ENCODE assay signal across 23 cellular contexts in the genomic region with DNA sequence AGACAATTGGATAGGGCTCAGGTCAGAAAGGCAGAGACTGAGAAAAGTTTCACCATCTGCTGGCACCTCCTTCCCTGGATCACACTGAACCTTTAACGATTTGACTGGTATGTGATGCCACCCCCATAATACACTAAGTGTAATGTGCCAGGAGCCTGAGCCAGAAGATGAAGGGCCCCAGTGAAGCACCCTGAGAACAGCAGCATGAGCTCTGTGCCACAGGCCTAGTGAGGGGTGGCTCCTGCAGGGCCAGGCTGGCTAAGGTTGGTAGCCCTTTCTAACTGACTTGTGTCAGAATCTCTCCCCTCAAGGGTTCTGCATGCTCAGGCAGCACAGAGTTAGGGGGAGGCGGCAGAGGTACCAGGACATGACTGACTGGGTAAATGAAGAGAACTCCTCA. TPM values are rescaled to one million over a fixed set of nuclear protein-coding genes. Genes with fewer than 3 reads are reported as not detected.
DNase-seq lines count a peak whose midpoint lies in the region; ATAC-seq, FAIRE-seq and TF ChIP-seq lines count a peak whose summit lies in the region.
"Had no signal": no experiment of that assay in that cellular context is flagged by ENCODE, and none has a peak within 500 bp of the region (broad histone marks: within the 10 kb centered on the region; RNA-seq: fewer than 3 reads in every experiment).

No MANE protein-coding gene starts in this region.

- peaks cover 31% of the 10 kb centered on the region for H3K4me1 Mint-ChIP-seq in nephron progenitor cell
- H3K4me1 Mint-ChIP-seq: CD4-positive, CD25-positive, alpha-beta regulatory T cell; CD8-positive, alpha-beta memory T cell had no signal

- H3K36me3 Mint-ChIP-seq in nephron progenitor cell (ENCODE audit: low read depth) = no peaks in the 10 kb centered on the region
- H3K36me3 Mint-ChIP-seq: CD4-positive, CD25-positive, alpha-beta regulatory T cell; CD8-positive, alpha-beta memory T cell had no signal

- no peak overlapping the region for H3K27ac ChIP-seq in KMS-11
- H3K27ac ChIP-seq: 22Rv1, A549, GM23248, HL-60 had no signal

- H3K27me3 ChIP-seq in KMS-11 (ENCODE audit: insufficient read depth, low read depth) = no peaks in the 10 kb centered on the region
- H3K27me3 ChIP-seq: BE2C had no signal

- H3K9ac ChIP-seq in KMS-11 = no peak overlapping the region
- H3K9ac ChIP-seq: GM23248 had no signal

- TF ChIP-seq CTCF in KMS-11 (conservative IDR thresholded peaks at IDR 0.05; ENCODE audit: low read depth, low read length) (no peak), nephron progenitor cell (IDR thresholded peaks at IDR 0.05) (no peak)

- H3K4me3 Mint-ChIP-seq in nephron progenitor cell = no peak overlapping the region
- H3K4me3 Mint-ChIP-seq: CD4-positive, CD25-positive, alpha-beta regulatory T cell; CD8-positive, alpha-beta memory T cell had no signal

- no peaks in the 10 kb centered on the region for H3K36me3 ChIP-seq in KMS-11 (ENCODE audit: insufficient read depth)
- H3K36me3 ChIP-seq: BE2C, HAP-1 had no signal

- H3K79me2 ChIP-seq in KMS-11 (ENCODE audit: insufficient read depth, low read depth) = no peaks in the 10 kb centered on the region

- no peak overlapping the region for H2AFZ ChIP-seq in KMS-11 (ENCODE audit: low read depth)
- H2AFZ ChIP-seq: GM23248 had no signal

- peaks cover 9% of the 10 kb centered on the region for H3K9me3 Mint-ChIP-seq in nephron progenitor cell
- H3K9me3 Mint-ChIP-seq: CD4-positive, CD25-positive, alpha-beta regulatory T cell had no signal

- peak overlapping the region; percentile 47 for H3K27ac Mint-ChIP-seq in nephron progenitor cell
- H3K27ac Mint-ChIP-seq: CD4-positive, CD25-positive, alpha-beta regulatory T cell; CD8-positive, alpha-beta memory T cell had no signal

- peak overlapping the region; percentile 56 for H3K4me2 ChIP-seq in KMS-11
- H3K4me2 ChIP-seq: A549 had no signal

- no peak for ATAC-seq in HG02885 (IDR thresholded peaks at IDR 0.05; ENCODE audit: poor library complexity, unreplicated experiment)
- ATAC-seq: A549, K562 had no signal

- H3K4me3 ChIP-seq in KMS-11 (IDR thresholded peaks at IDR 0.05; ENCODE audit: insufficient read depth, low read depth, low read length) = peak overlapping the region; percentile 40
- H3K4me3 ChIP-seq: A549, GM23248, HAP-1, K562 had no signal

- H3K4me1 ChIP-seq in KMS-11 (ENCODE audit: low read depth, poor library complexity, severe bottlenecking) = peaks cover 40% of the 10 kb centered on the region
- H3K4me1 ChIP-seq: BE2C, HAP-1 had no signal

- DNase-seq in DMS 273 (lab: John Stamatoyannopoulos, UW; ENCODE audit: unreplicated experiment) (peak; percentile 12), DMS 273 treated with DMSO at 0.1 percent for 48 hours (lab: John Stamatoyannopoulos, UW) (no peak), nephron progenitor cell (no peak), AG08395 (ENCODE audit: low spot score) (no peak), frontal cortex (ENCODE audit: low spot score in 2 of 2) (no peak)
- DNase-seq: BE2C; C1 segment of cervical spinal cord; CD4-positive, CD25-positive, alpha-beta regulatory T cell; CD8-positive, alpha-beta memory T cell; COR-L47; DMS153; DMS79; GDM1; GM23248; IMR-90 had no signal

- H3K27me3 Mint-ChIP-seq in nephron progenitor cell (ENCODE audit: low read depth, poor library complexity) = no peaks in the 10 kb centered on the region

- H4K20me1 ChIP-seq in KMS-11 (ENCODE audit: insufficient read depth) = no peaks in the 10 kb centered on the region

- no peak for FAIRE-seq in frontal cortex (lab: Jason Lieb, UNC)
- FAIRE-seq: A549, GM18507, K562 had no signal

RNA-seq across cellular contexts. Expression of gene ARHGEF11, which starts 38.9 kb away (rescaled TPM):
- 41.6 TPM for total RNA-seq in frontal cortex
